ENCODE assay signal across 8 cellular contexts in genomic region chr14:35818346-35819115, GRCh38. TPM values are rescaled to one million over a fixed set of nuclear protein-coding genes. Genes with fewer than 3 reads are reported as not detected.
DNase-seq lines count a peak whose midpoint lies in the region; ATAC-seq and TF ChIP-seq lines count a peak whose summit lies in the region.

No MANE protein-coding gene starts in this region.

- DNase-seq in activated T-cell treated with anti-CD3 and anti-CD28 coated beads, Interleukin-2, amount 50 U/mL, for 72 hours = peak; percentile 16 to 23
- DNase-seq in activated T-cell treated with anti-CD3 and anti-CD28 coated beads, Interleukin-2, amount 50 U/mL, for 1 hour = no peak
- peak; percentile 51 for DNase-seq in M059J (ENCODE audit: low read depth)
- DNase-seq in glomerular visceral epithelial cell (ENCODE audit: extremely low spot score) = peak; percentile 54
- DNase-seq in renal cortical epithelial cell (ENCODE audit: low read depth) = peak; percentile 59

- H3K27me3 Mint-ChIP-seq in activated T-cell treated with anti-CD3 and anti-CD28 coated beads, Interleukin-2, amount 50 U/mL, for 72 hours (ENCODE audit: low read depth) = no peaks in the 10 kb centered on the region

- no peaks in the 10 kb centered on the region for H3K36me3 Mint-ChIP-seq in activated T-cell treated with anti-CD3 and anti-CD28 coated beads, Interleukin-2, amount 50 U/mL, for 72 hours (ENCODE audit: insufficient read depth in 2 of 2)

- H3K4me3 Mint-ChIP-seq in activated T-cell treated with anti-CD3 and anti-CD28 coated beads, Interleukin-2, amount 50 U/mL, for 72 hours = no peak overlapping the region

- TF ChIP-seq CTCF in WI38 (IDR thresholded peaks at IDR 0.05; ENCODE audit: low read depth, low read length) = peak; percentile 43

- H3K4me3 ChIP-seq in WI38 (ENCODE audit: low read depth, low read length) = no peak overlapping the region

- H3K27ac Mint-ChIP-seq in activated T-cell treated with anti-CD3 and anti-CD28 coated beads, Interleukin-2, amount 50 U/mL, for 72 hours = no peak overlapping the region

- H3K4me1 Mint-ChIP-seq in activated T-cell treated with anti-CD3 and anti-CD28 coated beads, Interleukin-2, amount 50 U/mL, for 72 hours (ENCODE audit: low read depth) = no peaks in the 10 kb centered on the region

- H3K9me3 Mint-ChIP-seq in activated T-cell treated with anti-CD3 and anti-CD28 coated beads, Interleukin-2, amount 50 U/mL, for 72 hours = no peaks in the 10 kb centered on the region

- ATAC-seq in activated T-cell treated with anti-CD3 and anti-CD28 coated beads, Interleukin-2, amount 50 U/mL, for 72 hours (replicated peaks in 1 of 2) = peak in 1 of 2 donors; percentile 40
- ATAC-seq in GM18519 (IDR thresholded peaks at IDR 0.05; ENCODE audit: low FRiP score, unreplicated experiment) (no peak), GM19035 (IDR thresholded peaks at IDR 0.05; ENCODE audit: unreplicated experiment) (no peak)

RNA-seq across cellular contexts. Expression of gene BRMS1L, which starts 7.6 kb away (rescaled TPM):
- 1 to 10 TPM; 4.5 to 5.9 TPM for total RNA-seq in activated T-cell treated with anti-CD3 and anti-CD28 coated beads, Interleukin-2, amount 50 U/mL, for 72 hours
- total RNA-seq in M059J (2014; rRNA removed; shearing (Covaris generic)) = 4.1 and 5.5 TPM in 2 replicates
- total RNA-seq in renal cortical epithelial cell = 2.8 and 9.3 TPM in 2 replicates

RNA-seq across cellular contexts. Expression of gene RALGAPA1, which starts 9.4 kb away (rescaled TPM):
- 10 to 100 TPM; 34.0 to 41.8 TPM for total RNA-seq in activated T-cell treated with anti-CD3 and anti-CD28 coated beads, Interleukin-2, amount 50 U/mL, for 72 hours
- total RNA-seq in M059J (2014; rRNA removed; shearing (Covaris generic)) = 13.4 and 16.0 TPM in 2 replicates
- 20.5 and 49.7 TPM in 2 replicates for total RNA-seq in renal cortical epithelial cell
